8 cellular contexts compared by ENCODE assay signal in genomic region chr1:74197657-74198552, GRCh38. TPM values are rescaled to one million over a fixed set of nuclear protein-coding genes. Genes with fewer than 3 reads are reported as not detected.
DNase-seq lines count a peak whose midpoint lies in the region; ATAC-seq and TF ChIP-seq lines count a peak whose summit lies in the region.

Gene FPGT, plus strand, starts transcription at chr1:74198242. Its CDS starts 37 bp downstream, at chr1:74198279.
Gene LRRIQ3, minus strand, starts transcription at chr1:74198176. Its CDS starts 14,492 bp downstream, at chr1:74183684.

- H3K36me3 ChIP-seq in ES-I3 (ENCODE audit: insufficient read depth, low read length), result no peaks in the 10 kb centered on the region

- H3K4me3 ChIP-seq in fibroblast of the aortic adventitia (ENCODE audit: low read depth, low read length), result peak within 1 kb of the TSS; percentile 89

- H3K18ac ChIP-seq in H9 (ENCODE audit: insufficient read length, low read depth, low read length), result peak within 1 kb of the TSS; percentile 88

- peaks cover 2 to 12% of the 10 kb centered on the region in 2 experiments; a peak in 3 of 4 replicates for H3K4me1 Mint-ChIP-seq in H9
- H3K4me1 Mint-ChIP-seq in natural killer cell treated with Interleukin-12 subunit alpha and Interleukin-12 subunit beta and Interleukin-15 and Interleukin-18, amount 100 ng/mL, for 72 hours (ENCODE audit: low read depth in 2 of 2), result peaks cover 10 to 17% of the 10 kb centered on the region in 2 donors

- no peaks in the 10 kb centered on the region; the same call in 1 of the 2 replicates for H3K4me1 ChIP-seq in ES-I3 (ENCODE audit: insufficient read depth, low read length)
- no peaks in the 10 kb centered on the region for H3K4me1 ChIP-seq in H9 (ENCODE audit: insufficient read depth, low read length)

- peak within 1 kb of the TSS; percentile 36 for H3K4me2 ChIP-seq in H9 (ENCODE audit: insufficient read depth, insufficient read length, low read length)

- H2BK5ac ChIP-seq in H9 (ENCODE audit: insufficient read length, low read length), result no peak within 1 kb of the TSS

- H4K91ac ChIP-seq in H9 (ENCODE audit: insufficient read length, low read depth, low read length), result no peak within 1 kb of the TSS

- H3K9me3 ChIP-seq in ES-I3 (ENCODE audit: control insufficient read depth, insufficient read depth, low read length) (no peaks in the 10 kb centered on the region), H9 (ENCODE audit: control insufficient read depth, low read depth, low read length) (no peaks in the 10 kb centered on the region)

- H3K23ac ChIP-seq in H9 (ENCODE audit: insufficient read length, low read depth, low read length), result no peak within 1 kb of the TSS

- ATAC-seq in natural killer cell treated with Interleukin-12 subunit alpha and Interleukin-12 subunit beta and Interleukin-15 and Interleukin-18, amount 100 ng/mL, for 72 hours, result peak; percentile 99 to 100

- DNase-seq in H9 (peak; percentile 95), M059J (ENCODE audit: low read depth) (peak; percentile 95), fibroblast of the aortic adventitia (ENCODE audit: low read depth) (peak; percentile 94)
- peak; percentile 97 for DNase-seq in activated effector memory CD4-positive, alpha-beta T cell treated with anti-CD3 and anti-CD28 coated beads, Interleukin-2, amount 50 U/mL, for 16 hours
- DNase-seq in natural killer cell treated with Interleukin-12 subunit alpha and Interleukin-12 subunit beta and Interleukin-15 and Interleukin-18, amount 100 ng/mL, for 72 hours (ENCODE audit: low spot score), result peak; percentile 96
- peak; percentile 91 for DNase-seq in stimulated activated naive CD4-positive, alpha-beta T cell treated with Interleukin-2 at 50 U/mL for 16 hours (lab: John Stamatoyannopoulos, UW)

- TF ChIP-seq CTCF in H9 (conservative IDR thresholded peaks at IDR 0.05) (no peak), fibroblast of the aortic adventitia (IDR thresholded peaks at IDR 0.05; ENCODE audit: insufficient read depth, low read length) (no peak)

- H3K27ac Mint-ChIP-seq in H9, result peak within 1 kb of the TSS in 2 of 3 experiments; percentile 2 to 98; a peak in 3 of 7 replicates
- peak within 1 kb of the TSS; percentile 96 to 97 for H3K27ac Mint-ChIP-seq in natural killer cell treated with Interleukin-12 subunit alpha and Interleukin-12 subunit beta and Interleukin-15 and Interleukin-18, amount 100 ng/mL, for 72 hours

- H3K27ac ChIP-seq in H9 (ENCODE audit: insufficient read length, low read depth, low read length), result no peak within 1 kb of the TSS

- H3K4ac ChIP-seq in H9 (ENCODE audit: low read depth, low read length), result no peak within 1 kb of the TSS

- no peak within 1 kb of the TSS for H2BK20ac ChIP-seq in H9 (ENCODE audit: low read depth, low read length, poor library complexity, severe bottlenecking)

- H3K9ac ChIP-seq in ES-I3 (ENCODE audit: low read depth, low read length) (peak within 1 kb of the TSS; percentile 71), H9 (ENCODE audit: extremely low read depth, insufficient read length, low read length) (no peak within 1 kb of the TSS)

- 0 out of 5 replicates have a peak, but pooled peaks cover 0 to 1% of the 10 kb centered on the region in 2 experiments for H3K9me3 Mint-ChIP-seq in H9
- no peaks in the 10 kb centered on the region for H3K9me3 Mint-ChIP-seq in natural killer cell treated with Interleukin-12 subunit alpha and Interleukin-12 subunit beta and Interleukin-15 and Interleukin-18, amount 100 ng/mL, for 72 hours

- H3K27me3 ChIP-seq in H9 (ENCODE audit: insufficient read depth, low read length), result no peaks in the 10 kb centered on the region

- H4K20me1 ChIP-seq in H9 (ENCODE audit: control insufficient read depth, insufficient read depth, insufficient read length), result no peaks in the 10 kb centered on the region

- H3K79me1 ChIP-seq in H9 (ENCODE audit: insufficient read depth, low read depth, low read length, poor library complexity, severe bottlenecking), result no peaks in the 10 kb centered on the region

- H3K56ac ChIP-seq in H9 (ENCODE audit: insufficient read length, low read depth, low read length), result no peak within 1 kb of the TSS

- peak within 1 kb of the TSS; percentile 89; the same call in 1 of the 2 replicates for H3K14ac ChIP-seq in H9 (ENCODE audit: insufficient read depth, low read length)

- no peak within 1 kb of the TSS for H3T11ph ChIP-seq in H9 (ENCODE audit: low read length)

- H3K27me3 Mint-ChIP-seq in H9 (ENCODE audit: low read depth), result peaks cover 2% of the 10 kb centered on the region
- H3K27me3 Mint-ChIP-seq in natural killer cell treated with Interleukin-12 subunit alpha and Interleukin-12 subunit beta and Interleukin-15 and Interleukin-18, amount 100 ng/mL, for 72 hours, result peaks cover 0 to 6% of the 10 kb centered on the region in 2 donors

- no peak within 1 kb of the TSS for H2BK12ac ChIP-seq in H9 (ENCODE audit: insufficient read length, low read depth, low read length)

- H2AK5ac ChIP-seq in H9 (ENCODE audit: insufficient read length, low read length), result no peak within 1 kb of the TSS

- no peak within 1 kb of the TSS for H2BK15ac ChIP-seq in H9 (ENCODE audit: low read depth, low read length)

- no peak within 1 kb of the TSS for H4K5ac ChIP-seq in H9 (ENCODE audit: insufficient read length, low read depth, low read length)

- H2BK120ac ChIP-seq in H9 (ENCODE audit: low read depth, low read length, poor library complexity, severe bottlenecking), result peak within 1 kb of the TSS; percentile 24

- peak within 1 kb of the TSS; percentile 90 for H2AFZ ChIP-seq in H9 (ENCODE audit: low read length)

- peaks cover 5% of the 10 kb centered on the region for H3K23me2 ChIP-seq in H9 (ENCODE audit: insufficient read length, low read depth, low read length, poor library complexity, severe bottlenecking)

- H4K8ac ChIP-seq in H9 (replicated peaks; ENCODE audit: insufficient read length, low read depth, low read length), result no peak within 1 kb of the TSS

- TF ChIP-seq POLR2A in Raji (IDR thresholded peaks at IDR 0.05; ENCODE audit: insufficient read depth, low read depth, low read length), result peak; percentile 77

- peak within 1 kb of the TSS; percentile 72 to 78 for H3K4me3 Mint-ChIP-seq in H9
- peak within 1 kb of the TSS; percentile 98 for H3K4me3 Mint-ChIP-seq in natural killer cell treated with Interleukin-12 subunit alpha and Interleukin-12 subunit beta and Interleukin-15 and Interleukin-18, amount 100 ng/mL, for 72 hours

- H3K79me2 ChIP-seq in H9 (ENCODE audit: insufficient read depth, low read length), result no peaks in the 10 kb centered on the region

- no CpG with 5 or more reads among the region's 41 CpGs for WGBS in H9 (ENCODE audit: extremely low coverage, insufficient read length, low lambda C conversion rate)

- H3K36me3 Mint-ChIP-seq in H9 (ENCODE audit: insufficient read depth in 1 of 3, low read depth in 3 of 3), result no peaks in the 10 kb centered on the region
- H3K36me3 Mint-ChIP-seq in natural killer cell treated with Interleukin-12 subunit alpha and Interleukin-12 subunit beta and Interleukin-15 and Interleukin-18, amount 100 ng/mL, for 72 hours, result no peaks in the 10 kb centered on the region

RNA-seq across cellular contexts. Expression of gene FPGT, which starts in this region (rescaled TPM):
- total RNA-seq in H9 (2021), result 3.6 and 5.2 TPM in 2 replicates
- 12.3 and 16.5 TPM in 2 replicates for total RNA-seq in M059J (2014; rRNA removed; shearing (Covaris generic))
- 7.7 and 32.1 TPM in 2 replicates for total RNA-seq in fibroblast of the aortic adventitia (ENCODE audit: low replicate concordance)
- total RNA-seq in natural killer cell treated with Interleukin-12 subunit alpha and Interleukin-12 subunit beta and Interleukin-15 and Interleukin-18, amount 100 ng/mL, for 72 hours, result 10 to 100 TPM; 11.5 to 13.2 TPM

RNA-seq across cellular contexts. Expression of gene LRRIQ3, which starts in this region (rescaled TPM):
- total RNA-seq in H9 (2021), result 0.26 and 0.48 TPM in 2 replicates
- 0.37 and 2.7 TPM in 2 replicates for total RNA-seq in M059J (2014; rRNA removed; shearing (Covaris generic))
- 1.3 and 1.4 TPM in 2 replicates for total RNA-seq in fibroblast of the aortic adventitia (ENCODE audit: low replicate concordance)
- 1 to 10 TPM in 1 of 2 donors, under 1 TPM in 1; 0.89 to 1.5 TPM for total RNA-seq in natural killer cell treated with Interleukin-12 subunit alpha and Interleukin-12 subunit beta and Interleukin-15 and Interleukin-18, amount 100 ng/mL, for 72 hours
